ENCODE assay signal across 18 cellular contexts in genomic region chr15:83992356-83993031, GRCh38.
DNase-seq lines count a peak whose midpoint lies in the region; ATAC-seq, FAIRE-seq and TF ChIP-seq lines count a peak whose summit lies in the region.
"Had no signal": no experiment of that assay in that cellular context is flagged by ENCODE, and none has a peak within 500 bp of the region (broad histone marks: within the 10 kb centered on the region; RNA-seq: fewer than 3 reads in every experiment).

No MANE protein-coding gene starts in this region.

- CTCF ChIA-PET in HEK293T (lab: Yijun Ruan, JAX) = no interaction called here
- CTCF ChIA-PET in activated CD4-positive, alpha-beta memory T cell treated with anti-CD3 and anti-CD28 coated beads for 36 hours (lab: Charles Lee) = no interaction called here

- POLR2A ChIA-PET in HEK293T (lab: Yijun Ruan, JAX) = no interaction called here
- POLR2A ChIA-PET in activated CD4-positive, alpha-beta memory T cell treated with anti-CD3 and anti-CD28 coated beads for 36 hours (lab: Charles Lee) = no interaction called here

- H3K36me3 Mint-ChIP-seq in activated CD4-positive, alpha-beta memory T cell treated with anti-CD3 and anti-CD28 coated beads for 36 hours = no peaks in the 10 kb centered on the region
- H3K36me3 Mint-ChIP-seq: CD4-positive, alpha-beta memory T cell had no signal

- TF ChIP-seq CTCF in GM06990 (IDR thresholded peaks at IDR 0.05; ENCODE audit: insufficient read depth, low read length, poor library complexity, severe bottlenecking) = no peak

- FAIRE-seq in GM19239 (lab: Jason Lieb, UNC) = peak; percentile 56
- FAIRE-seq: bronchial epithelial cell had no signal

- no peaks in the 10 kb centered on the region for H3K27me3 ChIP-seq in GM06990 (replicated peaks; ENCODE audit: control insufficient read depth, insufficient read depth, low read length)
- H3K27me3 ChIP-seq: SJCRH30, suprapubic skin had no signal

- ATAC-seq in GM21786 (IDR thresholded peaks at IDR 0.05; ENCODE audit: unreplicated experiment) (peak; percentile 82), HG03342 (IDR thresholded peaks at IDR 0.05; ENCODE audit: unreplicated experiment) (peak; percentile 65)

- H3K9me3 Mint-ChIP-seq in activated CD4-positive, alpha-beta memory T cell treated with anti-CD3 and anti-CD28 coated beads for 36 hours = no peaks in the 10 kb centered on the region
- H3K9me3 Mint-ChIP-seq: CD4-positive, alpha-beta memory T cell had no signal

- DNase-seq in GM06990 (ENCODE audit: extremely low read depth, insufficient read length) (peak; percentile 33), GM19239 (ENCODE audit: insufficient read length, low spot score) (no peak), HEK293T (ENCODE audit: extremely low spot score) (no peak), medulla oblongata (ENCODE audit: extremely low spot score) (no peak), AG20443 (ENCODE audit: low spot score) (no peak)
- no peak for DNase-seq in activated CD4-positive, alpha-beta memory T cell treated with anti-CD3 and anti-CD28 coated beads for 36 hours
- DNase-seq: activated naive CD4-positive, alpha-beta T cell treated with anti-CD3 and anti-CD28 coated beads for 36 hours; CD4-positive, alpha-beta memory T cell; effector memory CD4-positive, alpha-beta T cell; NCI-H2029; NK-92 treated with Interleukin-12 subunit alpha and Interleukin-12 subunit beta, amount 100 ng/mL, for 24 hours; nucleus accumbens; SJCRH30 had no signal

- intact Hi-C loops in activated CD4-positive, alpha-beta memory T cell treated with anti-CD3 and anti-CD28 coated beads for 36 hours (cut with micrococcal nuclease) = no loop called here

- no peak overlapping the region for H3K27ac Mint-ChIP-seq in activated CD4-positive, alpha-beta memory T cell treated with anti-CD3 and anti-CD28 coated beads for 36 hours
- H3K27ac Mint-ChIP-seq: activated naive CD4-positive, alpha-beta T cell treated with anti-CD3 and anti-CD28 coated beads for 36 hours; CD4-positive, alpha-beta memory T cell had no signal

- H3K36me3 ChIP-seq in GM06990 (ENCODE audit: control insufficient read depth, insufficient read depth, low read length) = no peaks in the 10 kb centered on the region
- H3K36me3 ChIP-seq: SJCRH30, suprapubic skin had no signal

- H3K27me3 Mint-ChIP-seq in activated CD4-positive, alpha-beta memory T cell treated with anti-CD3 and anti-CD28 coated beads for 36 hours = no peaks in the 10 kb centered on the region

- no peak overlapping the region for H3K4me3 ChIP-seq in GM06990 (replicated peaks; ENCODE audit: low read depth, low read length)
- H3K4me3 ChIP-seq: SJCRH30, skin epidermis, suprapubic skin had no signal

- H3K4me3 Mint-ChIP-seq in activated CD4-positive, alpha-beta memory T cell treated with anti-CD3 and anti-CD28 coated beads for 36 hours = no peak overlapping the region
- H3K4me3 Mint-ChIP-seq: activated naive CD4-positive, alpha-beta T cell treated with anti-CD3 and anti-CD28 coated beads for 36 hours; CD4-positive, alpha-beta memory T cell had no signal

- no peaks in the 10 kb centered on the region for H3K4me1 Mint-ChIP-seq in activated CD4-positive, alpha-beta memory T cell treated with anti-CD3 and anti-CD28 coated beads for 36 hours (ENCODE audit: low read depth)
- H3K4me1 Mint-ChIP-seq: CD4-positive, alpha-beta memory T cell had no signal

TF ChIP-seq in HEK293T, 16 proteins besides CTCF, POLR2A, EP300 and RAD21:
- TF ChIP-seq SP1 (IDR thresholded peaks at IDR 0.05) = no peak
